In the genomic region with DNA sequence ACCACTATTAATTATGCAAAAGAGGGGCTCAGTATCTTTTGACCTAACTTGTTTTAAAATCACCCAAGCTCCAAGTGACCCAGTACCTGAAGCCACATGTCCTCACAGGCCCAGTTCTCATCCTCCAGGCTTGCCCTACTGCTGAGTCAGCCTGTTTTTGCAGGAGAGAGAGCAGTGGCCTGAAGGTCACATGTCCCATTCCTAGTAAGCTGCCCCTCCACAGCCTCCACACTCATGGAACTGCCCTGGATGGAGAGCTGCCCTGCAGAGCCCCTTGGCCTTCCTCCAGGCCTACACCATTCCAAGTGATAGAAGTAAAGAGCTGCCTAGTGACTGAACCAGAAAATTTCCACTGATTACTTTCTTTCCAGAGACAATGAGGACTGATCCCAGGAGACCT, we compare ENCODE assay signal across 25 cellular contexts.
"Had no signal": no experiment of that assay in that cellular context is flagged by ENCODE, and none has a peak within 500 bp of the region (broad histone marks: within the 10 kb centered on the region; RNA-seq: fewer than 3 reads in every experiment).

No MANE protein-coding gene starts in this region.

- H3K4me1 ChIP-seq: foreskin keratinocyte, gastroesophageal sphincter, heart right ventricle, left lung, lower lobe of right lung, psoas muscle, suprapubic skin, transverse colon, upper lobe of right lung, uterus had no signal

- H3K27ac ChIP-seq: epithelial cell of prostate, foreskin keratinocyte, gastroesophageal sphincter, heart right ventricle, left lung, lower lobe of right lung, ovary, psoas muscle, suprapubic skin, transverse colon, upper lobe of right lung, uterus had no signal

- H3K4me3 ChIP-seq: gastroesophageal sphincter, heart right ventricle, left lung, lower lobe of right lung, ovary, psoas muscle, smooth muscle cell, suprapubic skin, transverse colon, upper lobe of right lung, uterus had no signal

- ATAC-seq: esophagus mucosa; foreskin keratinocyte; gastroesophageal sphincter; left cardiac atrium; left lung; lower lobe of right lung; naive thymus-derived CD8-positive, alpha-beta T cell; psoas muscle; sciatic nerve; stimulated activated naive CD8-positive, alpha-beta T cell treated with anti-CD3 and anti-CD28 coated beads, Interleukin-15, amount 100 ng/mL, for 72 hours; upper lobe of right lung had no signal

- DNase-seq: cerebellar nuclear complex; cortex of kidney; heart right ventricle; hippocampal formation; left cardiac atrium; left lung; lower lobe of right lung; naive thymus-derived CD8-positive, alpha-beta T cell; nephron progenitor cell; ovary; posterior cingulate gyrus; psoas muscle; stimulated activated CD4-positive, alpha-beta T cell treated with anti-CD3 and anti-CD28 coated beads, Interleukin-4, amount 100 ng/mL, for 4 hours; stimulated activated naive CD4-positive, alpha-beta T cell; stimulated activated naive CD8-positive, alpha-beta T cell treated with anti-CD3 and anti-CD28 coated beads, Interleukin-15, amount 100 ng/mL, for 72 hours; transverse colon; upper lobe of right lung; uterus had no signal

- H3K36me3 ChIP-seq: gastroesophageal sphincter, heart right ventricle, left lung, lower lobe of right lung, ovary, suprapubic skin, transverse colon, upper lobe of right lung, uterus had no signal

- H3K4me2 ChIP-seq: smooth muscle cell had no signal

- H3K27me3 ChIP-seq: foreskin keratinocyte, gastroesophageal sphincter, heart right ventricle, left lung, ovary, suprapubic skin, transverse colon, upper lobe of right lung, uterus had no signal

- H3K9me3 ChIP-seq: gastroesophageal sphincter, heart right ventricle, left lung, lower lobe of right lung, ovary, psoas muscle, suprapubic skin, transverse colon, upper lobe of right lung, uterus had no signal
